In the genomic region with DNA sequence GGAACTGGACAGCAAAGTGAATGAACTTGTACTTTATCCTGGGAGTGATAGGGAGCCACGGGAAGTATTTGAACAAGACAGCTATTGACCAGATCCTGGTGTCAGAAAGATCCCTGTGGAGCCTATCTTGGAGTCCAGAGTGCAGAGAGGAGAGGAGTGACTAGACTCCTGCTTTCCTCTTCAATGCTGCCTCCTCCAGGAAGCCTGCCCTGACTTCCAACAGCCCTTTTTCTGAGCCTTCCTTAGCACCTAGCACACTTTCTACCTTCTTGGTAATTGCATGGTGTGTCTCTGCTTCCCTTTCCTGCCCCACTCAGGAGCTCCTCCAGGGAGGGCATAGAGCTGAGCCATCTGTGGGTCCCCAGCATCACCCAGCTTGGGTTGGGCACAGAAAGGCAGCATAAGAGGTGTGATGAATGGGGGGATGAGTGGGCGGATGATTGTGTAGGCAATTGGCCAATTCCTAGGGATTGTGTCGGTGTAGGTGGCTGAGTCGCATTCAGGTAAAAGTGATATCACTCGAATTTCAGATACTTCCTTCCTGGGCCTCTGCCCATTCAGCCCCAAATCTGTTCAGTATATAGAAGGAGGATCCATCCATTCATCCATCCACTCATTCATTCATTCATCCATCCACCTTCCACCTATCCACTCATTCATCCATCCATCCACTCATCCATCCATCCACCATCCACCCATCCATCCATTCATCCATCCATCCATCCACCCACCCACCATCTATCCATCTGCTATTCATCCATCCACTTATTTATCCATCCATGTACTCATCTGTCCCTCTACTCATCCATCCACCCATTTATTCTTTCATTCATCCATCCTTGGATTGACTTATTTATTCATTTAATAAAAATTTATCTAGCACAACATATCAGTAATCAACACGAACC, we compare ENCODE assay signal across 16 cellular contexts. TPM values are rescaled to one million over a fixed set of nuclear protein-coding genes. Genes with fewer than 3 reads are reported as not detected.
"Had no signal": no experiment of that assay in that cellular context is flagged by ENCODE, and none has a peak within 500 bp of the region (broad histone marks: within the 10 kb centered on the region; RNA-seq: fewer than 3 reads in every experiment).

No MANE protein-coding gene starts in this region.

- H3K4me1 ChIP-seq: testis, upper lobe of right lung had no signal

- H3K4me3 ChIP-seq: ovary, testis, upper lobe of right lung had no signal

- H3K27ac ChIP-seq: ovary, testis, upper lobe of right lung had no signal

- DNase-seq: activated T-cell treated with anti-CD3 and anti-CD28 coated beads, Interleukin-2, amount 50 U/mL, for 72 hours; anterior cingulate cortex; endodermal cell; erythroblast; ovary; SIG-M5; T-helper 17 cell; testis; upper lobe of right lung had no signal

- H3K9me3 ChIP-seq: ovary, testis, upper lobe of right lung had no signal

- H3K36me3 ChIP-seq: ovary, upper lobe of right lung had no signal

- H3K27me3 ChIP-seq: ovary, testis, upper lobe of right lung had no signal

RNA-seq across cellular contexts. Expression of gene CYP4F22, which starts 26.9 kb away (rescaled TPM):
- total RNA-seq: cerebellum, dermis microvascular lymphatic vessel endothelial cell, endodermal cell, kidney epithelial cell, mesenteric fat pad, myocyte, neural crest cell, upper lobe of right lung had no signal

RNA-seq across cellular contexts. Expression of gene PGLYRP2, which starts 55.9 kb away (rescaled TPM):
- total RNA-seq: cerebellum, dermis microvascular lymphatic vessel endothelial cell, endodermal cell, kidney epithelial cell, mesenteric fat pad, myocyte, neural crest cell, T-helper 17 cell, upper lobe of right lung, WTC11 had no signal
